ENCODE assay signal across 29 cellular contexts in genomic region chr12:106934277-106934676, GRCh38.
"Had no signal": no experiment of that assay in that cellular context is flagged by ENCODE, and none has a peak within 500 bp of the region (broad histone marks: within the 10 kb centered on the region; RNA-seq: fewer than 3 reads in every experiment).

No MANE protein-coding gene starts in this region.

- H3K4me1 ChIP-seq: stomach, suprapubic skin, testis, thyroid gland, tibial artery, tibial nerve, transverse colon, upper lobe of left lung, upper lobe of right lung, uterus, vagina had no signal

- FAIRE-seq: urothelium cell line had no signal

- ATAC-seq: stimulated activated effector memory CD8-positive, alpha-beta T cell treated with anti-CD3 and anti-CD28 coated beads, Interleukin-12 subunit alpha, Interleukin-12 subunit beta, amount 100 ng/mL, for 72 hours; stimulated activated memory B cell treated with anti-CD40 and anti-IgM and Interleukin-4, amounts not matched to agents 10 μg/mL and 1 μg/mL and 100 μg/mL, for 72 hours; stimulated activated naive B cell treated with anti-CD40 and anti-IgM and Interleukin-4, amounts not matched to agents 10 μg/mL and 1 μg/mL and 100 μg/mL, for 72 hours; stimulated activated naive CD8-positive, alpha-beta T cell treated with anti-CD3 and anti-CD28 coated beads, Interleukin-15, amount 100 ng/mL, for 72 hours; stimulated activated naive CD8-positive, alpha-beta T cell treated with anti-CD3 and anti-CD28 coated beads, Interleukin-15, Interleukin-2, amounts not matched to agents 100 U/mL and 50 U/mL, for 24 hours; upper lobe of right lung had no signal

- H3K27ac Mint-ChIP-seq: stimulated activated effector memory CD8-positive, alpha-beta T cell treated with anti-CD3 and anti-CD28 coated beads, Interleukin-12 subunit alpha, Interleukin-12 subunit beta, amount 100 ng/mL, for 72 hours; stimulated activated memory B cell treated with anti-CD40 and anti-IgM and Interleukin-4, amounts not matched to agents 10 μg/mL and 1 μg/mL and 100 μg/mL, for 72 hours; stimulated activated naive B cell treated with anti-CD40 and anti-IgM and Interleukin-4, amounts not matched to agents 10 μg/mL and 1 μg/mL and 100 μg/mL, for 72 hours; stimulated activated naive CD8-positive, alpha-beta T cell treated with anti-CD3 and anti-CD28 coated beads, Interleukin-15, Interleukin-2, amounts not matched to agents 100 ng/mL and 50 ng/mL, for 24 hours; type B pancreatic cell had no signal

- H3K36me3 Mint-ChIP-seq: stimulated activated effector memory CD8-positive, alpha-beta T cell treated with anti-CD3 and anti-CD28 coated beads, Interleukin-12 subunit alpha, Interleukin-12 subunit beta, amount 100 ng/mL, for 72 hours; stimulated activated memory B cell treated with anti-CD40 and anti-IgM and Interleukin-4, amounts not matched to agents 10 μg/mL and 1 μg/mL and 100 μg/mL, for 72 hours; type B pancreatic cell had no signal

- H3K27ac ChIP-seq: stomach, suprapubic skin, testis, thoracic aorta, thyroid gland, tibial artery, tibial nerve, transverse colon, upper lobe of left lung, upper lobe of right lung, uterus, vagina had no signal

- H3K27me3 ChIP-seq: suprapubic skin, testis, thyroid gland, tibial artery, tibial nerve, upper lobe of left lung, upper lobe of right lung, uterus, vagina had no signal

- H3K9me3 Mint-ChIP-seq: stimulated activated effector memory CD8-positive, alpha-beta T cell treated with anti-CD3 and anti-CD28 coated beads, Interleukin-12 subunit alpha, Interleukin-12 subunit beta, amount 100 ng/mL, for 72 hours; stimulated activated memory B cell treated with anti-CD40 and anti-IgM and Interleukin-4, amounts not matched to agents 10 μg/mL and 1 μg/mL and 100 μg/mL, for 72 hours; stimulated activated naive CD8-positive, alpha-beta T cell treated with anti-CD3 and anti-CD28 coated beads, Interleukin-15, amount 100 ng/mL, for 72 hours; stimulated activated naive CD8-positive, alpha-beta T cell treated with anti-CD3 and anti-CD28 coated beads, Interleukin-15, Interleukin-2, amounts not matched to agents 100 ng/mL and 50 ng/mL, for 24 hours; type B pancreatic cell had no signal

- DNase-seq: stimulated activated CD4-positive, alpha-beta T cell treated with anti-CD3 and anti-CD28 coated beads, Interleukin-2, amount 100 ng/mL, for 48 hours; stimulated activated CD4-positive, alpha-beta T cell treated with anti-CD3 and anti-CD28 coated beads, Interleukin-4, amount 100 ng/mL, for 1 hour; stimulated activated CD4-positive, alpha-beta T cell treated with anti-CD3 and anti-CD28 coated beads, Interleukin-4, amount 100 ng/mL, for 24 hours; stimulated activated CD4-positive, alpha-beta T cell treated with anti-CD3 and anti-CD28 coated beads, Interleukin-4, amount 100 ng/mL, for 4 hours; stimulated activated CD8-positive, alpha-beta memory T cell treated with anti-CD3 and anti-CD28 coated beads, Interleukin-4, amount 100 ng/mL, for 48 hours; stimulated activated naive B cell treated with anti-CD40 and anti-IgM and Interleukin-4, amounts not matched to agents 10 μg/mL and 1 μg/mL and 100 μg/mL, for 72 hours; stimulated activated naive CD4-positive, alpha-beta T cell; stimulated activated naive CD4-positive, alpha-beta T cell treated with Interleukin-2 at 50 U/mL for 16 hours; stimulated activated naive CD8-positive, alpha-beta T cell treated with anti-CD3 and anti-CD28 coated beads, Interleukin-15, amount 100 ng/mL, for 72 hours; stimulated activated naive CD8-positive, alpha-beta T cell treated with anti-CD3 and anti-CD28 coated beads, Interleukin-15, Interleukin-2, amounts not matched to agents 100 U/mL and 50 U/mL, for 24 hours; stomach; substantia nigra; testis; thyroid gland; tibial artery; transverse colon; trophoblast cell; upper lobe of left lung; upper lobe of right lung; uterus had no signal

- H3K9me3 ChIP-seq: stomach, suprapubic skin, testis, thoracic aorta, thyroid gland, tibial artery, transverse colon, upper lobe of left lung, upper lobe of right lung, uterus, vagina had no signal

- H3K4me3 ChIP-seq: stomach, suprapubic skin, testis, thoracic aorta, thyroid gland, tibial artery, tibial nerve, transverse colon, upper lobe of left lung, upper lobe of right lung, uterus, vagina had no signal

- H3K36me3 ChIP-seq: stomach, suprapubic skin, thoracic aorta, thyroid gland, tibial artery, tibial nerve, transverse colon, upper lobe of left lung, upper lobe of right lung, uterus, vagina had no signal

- H3K4me3 Mint-ChIP-seq: stimulated activated effector memory CD8-positive, alpha-beta T cell treated with anti-CD3 and anti-CD28 coated beads, Interleukin-12 subunit alpha, Interleukin-12 subunit beta, amount 100 ng/mL, for 72 hours; stimulated activated memory B cell treated with anti-CD40 and anti-IgM and Interleukin-4, amounts not matched to agents 10 μg/mL and 1 μg/mL and 100 μg/mL, for 72 hours; stimulated activated naive B cell treated with anti-CD40 and anti-IgM and Interleukin-4, amounts not matched to agents 10 μg/mL and 1 μg/mL and 100 μg/mL, for 72 hours; stimulated activated naive CD8-positive, alpha-beta T cell treated with anti-CD3 and anti-CD28 coated beads, Interleukin-15, amount 100 ng/mL, for 72 hours; stimulated activated naive CD8-positive, alpha-beta T cell treated with anti-CD3 and anti-CD28 coated beads, Interleukin-15, Interleukin-2, amounts not matched to agents 100 ng/mL and 50 ng/mL, for 24 hours; type B pancreatic cell had no signal

- H3K4me1 Mint-ChIP-seq: stimulated activated effector memory CD8-positive, alpha-beta T cell treated with anti-CD3 and anti-CD28 coated beads, Interleukin-12 subunit alpha, Interleukin-12 subunit beta, amount 100 ng/mL, for 72 hours; stimulated activated memory B cell treated with anti-CD40 and anti-IgM and Interleukin-4, amounts not matched to agents 10 μg/mL and 1 μg/mL and 100 μg/mL, for 72 hours; stimulated activated naive B cell treated with anti-CD40 and anti-IgM and Interleukin-4, amounts not matched to agents 10 μg/mL and 1 μg/mL and 100 μg/mL, for 72 hours; stimulated activated naive CD8-positive, alpha-beta T cell treated with anti-CD3 and anti-CD28 coated beads, Interleukin-15, amount 100 ng/mL, for 72 hours had no signal
